8 cellular contexts compared by ENCODE assay signal in genomic region chr1:180501865-180502360, GRCh38. TPM values are rescaled to one million over a fixed set of nuclear protein-coding genes. Genes with fewer than 3 reads are reported as not detected.
A peak's percentile ranks its signal among the peaks of the same experiment; 100 is the strongest.
DNase-seq lines count a peak whose midpoint lies in the region; ATAC-seq and TF ChIP-seq lines count a peak whose summit lies in the region.

No MANE protein-coding gene starts in this region.

- peak overlapping the region; percentile 97 for H3K4me2 ChIP-seq in GM23338

- H3K4me3 ChIP-seq in GM23338 (peak overlapping the region; percentile 86), LNCaP clone FGC (ENCODE audit: low read depth, low read length) (peak overlapping the region; percentile 74), iPS-11a (ENCODE audit: low read depth, low read length) (peak overlapping the region; percentile 93)

- peak; percentile 70 for ATAC-seq in GM23338
- peak; percentile 27 for ATAC-seq in activated CD8-positive, alpha-beta T cell treated with anti-CD3 and anti-CD28 coated beads for 36 hours
- ATAC-seq in stimulated activated naive CD8-positive, alpha-beta T cell treated with anti-CD3 and anti-CD28 coated beads, Interleukin-15, amount 100 ng/mL, for 72 hours: peak; percentile 45
- ATAC-seq in left lobe of liver: no peak

- H3K27me3 Mint-ChIP-seq in GM23338 (ENCODE audit: insufficient read depth, low read depth, poor library complexity): peaks cover 8% of the 10 kb centered on the region
- no peaks in the 10 kb centered on the region for H3K27me3 Mint-ChIP-seq in activated CD8-positive, alpha-beta T cell treated with anti-CD3 and anti-CD28 coated beads for 36 hours
- no peaks in the 10 kb centered on the region for H3K27me3 Mint-ChIP-seq in stimulated activated naive CD8-positive, alpha-beta T cell treated with anti-CD3 and anti-CD28 coated beads, Interleukin-15, amount 100 ng/mL, for 72 hours

- CTCF ChIA-PET in activated CD8-positive, alpha-beta T cell treated with anti-CD3 and anti-CD28 coated beads for 36 hours (lab: Charles Lee): interaction anchor here (0.9 to 6.9 kb wide), 7 partner anchors 9 to 323 kb away, joined by 3 to 78 read pairs (median 6); no protein-coding TSS in a partner anchor

- peaks cover 27% of the 10 kb centered on the region for H3K36me3 Mint-ChIP-seq in GM23338 (ENCODE audit: low read depth)
- peaks cover 21% of the 10 kb centered on the region for H3K36me3 Mint-ChIP-seq in activated CD8-positive, alpha-beta T cell treated with anti-CD3 and anti-CD28 coated beads for 36 hours (ENCODE audit: low read depth)

- H3K79me2 ChIP-seq in GM23338 (replicated peaks; ENCODE audit: insufficient read depth): peaks cover 50% of the 10 kb centered on the region

- H2AFZ ChIP-seq in GM23338: peak overlapping the region; percentile 99

- H4K20me1 ChIP-seq in GM23338 (replicated peaks; ENCODE audit: insufficient read depth): no peaks in the 10 kb centered on the region

- peaks cover 12% of the 10 kb centered on the region for H3K4me1 ChIP-seq in GM23338 (ENCODE audit: insufficient read depth)

- H3K9me3 Mint-ChIP-seq in GM23338: no peaks in the 10 kb centered on the region
- H3K9me3 Mint-ChIP-seq in activated CD8-positive, alpha-beta T cell treated with anti-CD3 and anti-CD28 coated beads for 36 hours: no peaks in the 10 kb centered on the region
- H3K9me3 Mint-ChIP-seq in stimulated activated naive CD8-positive, alpha-beta T cell treated with anti-CD3 and anti-CD28 coated beads, Interleukin-15, amount 100 ng/mL, for 72 hours: no peaks in the 10 kb centered on the region

- DNase-seq in SKM-1 treated with dmso at 0.1 percent for 144 hours (lab: John Stamatoyannopoulos, UW; ENCODE audit: unreplicated experiment) (peak; percentile 72), SKM-1 (lab: John Stamatoyannopoulos, UW; ENCODE audit: unreplicated experiment) (no peak), GM23338 (ENCODE audit: low spot score) (peak; percentile 84), LNCaP clone FGC (ENCODE audit: low read depth) (peak; percentile 52), left lobe of liver (ENCODE audit: low spot score) (no peak)
- DNase-seq in activated CD8-positive, alpha-beta T cell treated with anti-CD3 and anti-CD28 coated beads for 36 hours: no peak
- DNase-seq in stimulated activated naive CD8-positive, alpha-beta T cell treated with anti-CD3 and anti-CD28 coated beads, Interleukin-15, amount 100 ng/mL, for 72 hours: no peak

- no peaks in the 10 kb centered on the region for H3K36me3 ChIP-seq in GM23338 (ENCODE audit: insufficient read depth)

- H3K4me3 Mint-ChIP-seq in GM23338: peak overlapping the region; percentile 93
- peak overlapping the region; percentile 96 for H3K4me3 Mint-ChIP-seq in activated CD8-positive, alpha-beta T cell treated with anti-CD3 and anti-CD28 coated beads for 36 hours
- peak overlapping the region; percentile 98 to 99 for H3K4me3 Mint-ChIP-seq in stimulated activated naive CD8-positive, alpha-beta T cell treated with anti-CD3 and anti-CD28 coated beads, Interleukin-15, amount 100 ng/mL, for 72 hours

- TF ChIP-seq CTCF in GM23338 (conservative IDR thresholded peaks at IDR 0.05; ENCODE audit: low read depth in 2 of 2): peak; percentile 16 to 41; a peak in 3 of 4 replicates
- peak; percentile 27 for TF ChIP-seq CTCF in LNCaP clone FGC (IDR thresholded peaks at IDR 0.05; ENCODE audit: control insufficient read depth, extremely low read depth, insufficient read depth)
- TF ChIP-seq CTCF in activated CD8-positive, alpha-beta T cell treated with anti-CD3 and anti-CD28 coated beads for 36 hours (IDR thresholded peaks at IDR 0.05): no peak

- POLR2A ChIA-PET in activated CD8-positive, alpha-beta T cell treated with anti-CD3 and anti-CD28 coated beads for 36 hours (lab: Charles Lee): interaction anchor here (0.7 to 2.1 kb wide), 10 partner anchors 9 to 520 kb away, joined by 3 to 13 read pairs (median 3); no protein-coding TSS in a partner anchor

- H3F3A ChIP-seq in GM23338 (replicated peaks; ENCODE audit: low read depth): peaks cover 7% of the 10 kb centered on the region; the same call in 1 of the 2 replicates

- peak overlapping the region; percentile 97 for H3K27ac Mint-ChIP-seq in GM23338
- peak overlapping the region; percentile 97 for H3K27ac Mint-ChIP-seq in activated CD8-positive, alpha-beta T cell treated with anti-CD3 and anti-CD28 coated beads for 36 hours
- H3K27ac Mint-ChIP-seq in stimulated activated naive CD8-positive, alpha-beta T cell treated with anti-CD3 and anti-CD28 coated beads, Interleukin-15, amount 100 ng/mL, for 72 hours: peak overlapping the region; percentile 100

- intact Hi-C loops in activated CD8-positive, alpha-beta T cell treated with anti-CD3 and anti-CD28 coated beads for 36 hours (cut with micrococcal nuclease): no loop called here

- H3K4me1 Mint-ChIP-seq in GM23338: peaks cover 19% of the 10 kb centered on the region
- H3K4me1 Mint-ChIP-seq in activated CD8-positive, alpha-beta T cell treated with anti-CD3 and anti-CD28 coated beads for 36 hours (ENCODE audit: low read depth): peaks cover 28% of the 10 kb centered on the region
- H3K4me1 Mint-ChIP-seq in stimulated activated naive CD8-positive, alpha-beta T cell treated with anti-CD3 and anti-CD28 coated beads, Interleukin-15, amount 100 ng/mL, for 72 hours: peaks cover 36% of the 10 kb centered on the region

- H3K9me2 ChIP-seq in GM23338 (ENCODE audit: insufficient read depth): no peaks in the 10 kb centered on the region

- H3K27me3 ChIP-seq in GM23338 (ENCODE audit: insufficient read depth): peaks cover 10% of the 10 kb centered on the region

- peak overlapping the region; percentile 96 for H3K27ac ChIP-seq in GM23338 (ENCODE audit: low read depth)

TF ChIP-seq in GM23338, 12 proteins besides CTCF, POLR2A, EP300 and RAD21 (continues in another document):
- TF ChIP-seq ZNF462 (CRISPR knock-in tag; IDR thresholded peaks at IDR 0.05) (no peak), NANOG (IDR thresholded peaks at IDR 0.05; ENCODE audit: borderline replicate concordance) (no peak), JUNB (IDR thresholded peaks at IDR 0.05; ENCODE audit: unreplicated experiment) (no peak)

RNA-seq across cellular contexts. Expression of gene ACBD6, which starts 0.5 kb away (rescaled TPM):
- total RNA-seq in GM23338 (2014; rRNA removed; shearing (Covaris generic)): 65.9 and 75.7 TPM in 2 replicates
- 88.8 and 91.5 TPM in 2 replicates for polyA plus RNA-seq in GM23338 (2016; fragmentation: Nextera tagmentation; extraction: Ambion mirVana)
- 10 to 100 TPM; 41.3 to 45.0 TPM for total RNA-seq in activated CD8-positive, alpha-beta T cell treated with anti-CD3 and anti-CD28 coated beads for 36 hours
- total RNA-seq in left lobe of liver: 11.1 TPM

RNA-seq across cellular contexts. Expression of gene OVAAL, which starts 56.9 kb away (rescaled TPM):
- not detected in 2 replicates for total RNA-seq in GM23338 (2014; rRNA removed; shearing (Covaris generic))
- not detected in 2 replicates for polyA plus RNA-seq in GM23338 (2016; fragmentation: Nextera tagmentation; extraction: Ambion mirVana)
- not detected for total RNA-seq in activated CD8-positive, alpha-beta T cell treated with anti-CD3 and anti-CD28 coated beads for 36 hours
- not detected for total RNA-seq in left lobe of liver

Comparison
In these comparisons a context has a peak if more than half of its experiments do, and no peak if none do; other contexts are left out.
1. DNase-seq: peak in SKM-1 treated with dmso at 0.1 percent for 144 hours (single experiment), GM23338 (single experiment) and LNCaP clone FGC (single experiment); none in SKM-1 (single experiment), activated CD8-positive, alpha-beta T cell treated with anti-CD3 and anti-CD28 coated beads for 36 hours (single experiment), stimulated activated naive CD8-positive, alpha-beta T cell treated with anti-CD3 and anti-CD28 coated beads, Interleukin-15, amount 100 ng/mL, for 72 hours (0 of 2) and left lobe of liver (single experiment).
2. Peak in every context shown above with its lines, with median percentiles within 50 percentile points of each other: H3K4me3 ChIP-seq, H3K27ac Mint-ChIP-seq and H3K4me3 Mint-ChIP-seq.